6 cellular contexts compared by ENCODE assay signal in genomic region chr6:32590713-32591112, GRCh38. TPM values are rescaled to one million over a fixed set of nuclear protein-coding genes. Genes with fewer than 3 reads are reported as not detected.
"Had no signal": no experiment of that assay in that cellular context is flagged by ENCODE, and none has a peak within 500 bp of the region (broad histone marks: within the 10 kb centered on the region; RNA-seq: fewer than 3 reads in every experiment).

No MANE protein-coding gene starts in this region.

RNA-seq across cellular contexts. Expression of gene HLA-DRB1, which starts 1.1 kb away (rescaled TPM):
- total RNA-seq: myocyte had no signal

RNA-seq across cellular contexts. Expression of gene HLA-DQA1, which starts 46.5 kb away (rescaled TPM):
- total RNA-seq: dermis microvascular lymphatic vessel endothelial cell, glomerular endothelial cell, hepatocyte, mammary epithelial cell, mesothelial cell of epicardium, myocyte had no signal
- polyA plus RNA-seq: hepatocyte, mammary epithelial cell had no signal
